ENCODE assay signal across 16 cellular contexts in the genomic region with DNA sequence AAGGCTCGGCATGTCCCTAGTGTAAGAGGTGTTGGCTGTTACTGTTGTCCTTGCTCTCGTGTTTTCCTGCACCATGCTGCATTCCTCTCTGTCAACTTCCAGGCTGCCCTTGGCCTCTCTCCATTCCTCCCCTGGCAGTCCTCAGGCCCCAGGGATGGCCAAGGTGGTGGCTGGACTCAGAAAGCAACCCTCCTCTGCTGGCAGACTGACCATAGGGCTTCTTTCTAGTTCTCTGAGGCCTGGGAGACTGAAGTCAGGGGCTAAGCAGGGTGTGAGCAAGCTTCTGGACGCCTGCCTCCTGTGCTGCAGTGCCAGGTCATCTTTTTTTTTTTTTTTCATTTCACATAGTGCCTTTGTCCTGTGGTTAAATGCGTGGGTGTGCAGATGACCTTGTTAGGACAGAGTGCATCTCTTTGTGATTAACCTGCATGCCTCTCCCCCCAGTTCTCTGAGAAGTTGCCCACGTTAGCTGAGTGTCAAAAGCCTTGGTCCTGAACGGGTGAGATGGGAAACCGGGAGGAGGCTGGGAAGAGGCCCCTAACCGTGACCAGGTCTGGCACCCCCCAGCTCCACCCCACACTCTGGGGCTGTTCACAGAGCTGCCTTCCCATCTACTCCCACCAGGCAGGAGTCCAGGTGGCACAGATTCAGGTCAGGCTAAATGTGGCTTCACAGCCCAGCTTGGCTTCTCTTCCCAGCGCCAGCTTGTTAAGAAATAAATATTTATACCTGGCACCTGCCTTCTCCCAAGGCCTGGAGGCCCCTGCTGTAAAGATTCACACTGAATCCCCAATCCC.
A peak's percentile ranks its signal among the peaks of the same experiment; 100 is the strongest.
DNase-seq lines count a peak whose midpoint lies in the region; TF ChIP-seq lines count a peak whose summit lies in the region.
"Had no signal": no experiment of that assay in that cellular context is flagged by ENCODE, and none has a peak within 500 bp of the region (broad histone marks: within the 10 kb centered on the region; RNA-seq: fewer than 3 reads in every experiment).

No MANE protein-coding gene starts in this region.

- peaks cover 0 to 5% (median 0%) of the 10 kb centered on the region in 7 donors for H3K9me3 Mint-ChIP-seq in CD14-positive monocyte
- H3K9me3 Mint-ChIP-seq: activated CD8-positive, alpha-beta T cell treated with anti-CD3 and anti-CD28 coated beads for 36 hours; activated T-helper 2 cell treated with anti-CD3 and anti-CD28 coated beads, Interferon-gamma antibody, Interleukin-2, Interleukin-4, amounts not matched to agents 10 μg/mL and 5 μg/mL and 100 μg/mL, durations not matched to agents 14 hours and 24 hours and 36 hours; IgD-negative memory B cell had no signal

- peaks cover 6 to 19% (median 17%) of the 10 kb centered on the region in 3 donors for H3K27me3 Mint-ChIP-seq in CD14-positive monocyte (ENCODE audit: low read depth in 3 of 3)

- H3K27ac Mint-ChIP-seq in CD14-positive monocyte: no peak overlapping the region
- H3K27ac Mint-ChIP-seq: activated CD8-positive, alpha-beta T cell treated with anti-CD3 and anti-CD28 coated beads for 36 hours; activated T-helper 2 cell treated with anti-CD3 and anti-CD28 coated beads, Interferon-gamma antibody, Interleukin-2, Interleukin-4, amounts not matched to agents 10 μg/mL and 5 μg/mL and 100 μg/mL, durations not matched to agents 14 hours and 24 hours and 36 hours; IgD-negative memory B cell had no signal

- no peak overlapping the region for H3K4me3 Mint-ChIP-seq in CD14-positive monocyte
- H3K4me3 Mint-ChIP-seq: activated CD8-positive, alpha-beta T cell treated with anti-CD3 and anti-CD28 coated beads for 36 hours; IgD-negative memory B cell had no signal

- no peaks in the 10 kb centered on the region for H3K36me3 Mint-ChIP-seq in CD14-positive monocyte
- H3K36me3 Mint-ChIP-seq: IgD-negative memory B cell had no signal

- intact Hi-C loops in CD14-positive monocyte (cut with micrococcal nuclease): no loop called here

- no peak for TF ChIP-seq CTCF in CD14-positive monocyte (IDR thresholded peaks at IDR 0.05)

- peaks cover under 1% of the 10 kb centered on the region for H3K4me1 Mint-ChIP-seq in CD14-positive monocyte

- peak; percentile 15 for DNase-seq in CD14-positive monocyte (ENCODE audit: low spot score)
- peak; percentile 5 for DNase-seq in M059J (ENCODE audit: low read depth)
- DNase-seq in cerebellar cortex (ENCODE audit: low spot score): peak; percentile 84
- peak; percentile 54 for DNase-seq in left kidney (ENCODE audit: low read depth, low spot score)
- DNase-seq in NCI-H774 (lab: John Stamatoyannopoulos, UW): no peak
- DNase-seq in NCI-H146 treated with DMSO at 0.1 percent for 48 hours (lab: John Stamatoyannopoulos, UW; ENCODE audit: unreplicated experiment): no peak
- DNase-seq in NOMO-1 treated with dmso at 0.1 percent for 144 hours (lab: John Stamatoyannopoulos, UW; ENCODE audit: unreplicated experiment): no peak
- no peak for DNase-seq in SW 1271 (lab: John Stamatoyannopoulos, UW)
- DNase-seq: activated CD8-positive, alpha-beta T cell treated with anti-CD3 and anti-CD28 coated beads for 36 hours; kidney; NCI-H1048; OCI-M1; ovary; stimulated activated CD4-positive, alpha-beta T cell treated with anti-CD3 and anti-CD28 coated beads, Interleukin-12 subunit alpha, Interleukin-12 subunit beta, amount 100 ng/mL, for 4 hours had no signal

Comparison
In these comparisons a context has a peak if more than half of its experiments do, and no peak if none do; other contexts are left out.
1. DNase-seq: peak in CD14-positive monocyte (single experiment), M059J (single experiment), cerebellar cortex (single experiment) and left kidney (single experiment); none in NCI-H774 (single experiment), NCI-H146 treated with DMSO at 0.1 percent for 48 hours (single experiment), NOMO-1 treated with dmso at 0.1 percent for 144 hours (single experiment) and SW 1271 (0 of 2).